In genomic region chr3:194075802-194076460, GRCh38 we compare ENCODE assay signal across 13 cellular contexts.
DNase-seq lines count a peak whose midpoint lies in the region; ATAC-seq and TF ChIP-seq lines count a peak whose summit lies in the region.
"Had no signal": no experiment of that assay in that cellular context is flagged by ENCODE, and none has a peak within 500 bp of the region (broad histone marks: within the 10 kb centered on the region; RNA-seq: fewer than 3 reads in every experiment).

No MANE protein-coding gene starts in this region.

- CTCF ChIA-PET in PC-9 (lab: Charles Lee) = interaction anchor here (0.6 to 1.5 kb wide), 4 partner anchors 13 to 195 kb away, joined by 3 to 7 read pairs (median 3); no protein-coding TSS in a partner anchor

- intact Hi-C loops in PC-9 (cut with micrococcal nuclease; ENCODE audit: unreplicated experiment) (no loop called here), adrenal gland (cut with DNase I) (no loop called here)

- peak overlapping the region; percentile 32 for H3K4me2 ChIP-seq in PC-9
- H3K4me2 ChIP-seq: BLaER1 treated with 17β-estradiol and CSF1 and Interleukin-3, amounts not matched to agents 10 nM and 100 nM had no signal

- H4K20me1 ChIP-seq in PC-9 (ENCODE audit: insufficient read depth) = no peaks in the 10 kb centered on the region
- H4K20me1 ChIP-seq: BLaER1 treated with 17β-estradiol and CSF1 and Interleukin-3, amounts not matched to agents 10 nM and 100 nM had no signal

- no peaks in the 10 kb centered on the region for H3K36me3 ChIP-seq in PC-9 (ENCODE audit: low read depth)
- H3K36me3 ChIP-seq in adrenal gland (replicated peaks in 1 of 2) = no peaks in the 10 kb centered on the region
- H3K36me3 ChIP-seq: BLaER1 treated with 17β-estradiol and CSF1 and Interleukin-3, amounts not matched to agents 10 nM and 100 nM had no signal

- 85 to 92% (median 90%) methylated on average over 6 of the region's 6 CpGs for WGBS in adrenal gland, 4 donors

- H3K27ac ChIP-seq in PC-9 (peak overlapping the region; percentile 1; the same call in 1 of the 2 replicates), adrenal gland (no peak overlapping the region)
- H3K27ac ChIP-seq: BLaER1 treated with 17β-estradiol and CSF1 and Interleukin-3, amounts not matched to agents 10 nM and 100 nM had no signal

- no peaks in the 10 kb centered on the region for H3K79me2 ChIP-seq in PC-9 (ENCODE audit: low read depth)

- ATAC-seq in stimulated activated naive B cell treated with anti-CD40 and anti-IgM and Interleukin-4, amounts not matched to agents 10 μg/mL and 1 μg/mL and 100 μg/mL, for 72 hours (replicated peaks) = no peak
- no peak for ATAC-seq in GM19324 (IDR thresholded peaks at IDR 0.05; ENCODE audit: low FRiP score, unreplicated experiment)
- ATAC-seq: activated naive CD4-positive, alpha-beta T cell treated with anti-CD3 and anti-CD28 coated beads, Interleukin-2, amount 50 U/mL, for 72 hours; stimulated activated naive CD8-positive, alpha-beta T cell treated with anti-CD3 and anti-CD28 coated beads, Interleukin-15, amount 100 ng/mL, for 72 hours had no signal

- POLR2A ChIA-PET in PC-9 (lab: Charles Lee; ENCODE audit: unreplicated experiment) = interaction anchor here (0.9 kb wide), 1 partner anchor 73 kb away, joined by 10 read pairs; no protein-coding TSS in a partner anchor

- TF ChIP-seq CTCF in PC-9 (conservative IDR thresholded peaks at IDR 0.05) = no peak; the same call in 1 of the 2 replicates
- no peak for TF ChIP-seq CTCF in adrenal gland (IDR thresholded peaks at IDR 0.05)

- H3K4me3 ChIP-seq in PC-9 (no peak overlapping the region), adrenal gland (no peak overlapping the region)
- H3K4me3 ChIP-seq: BLaER1 treated with 17β-estradiol and CSF1 and Interleukin-3, amounts not matched to agents 10 nM and 100 nM had no signal

- H3K27me3 Mint-ChIP-seq in immature natural killer cell (ENCODE audit: low read depth in 3 of 3) = peaks cover 6 to 14% (median 12%) of the 10 kb centered on the region in 3 donors
- peaks cover 6 to 28% of the 10 kb centered on the region in 2 donors for H3K27me3 Mint-ChIP-seq in stimulated activated naive B cell treated with anti-CD40 and anti-IgM and Interleukin-4, amounts not matched to agents 10 μg/mL and 1 μg/mL and 100 μg/mL, for 72 hours

- DNase-seq in LHCN-M2 (ENCODE audit: low read depth) = peak; percentile 54
- DNase-seq in PC-9 = peak; percentile 68 to 82
- DNase-seq in immature natural killer cell = peak in 2 of 3 donors; percentile 18 to 27
- DNase-seq in stimulated activated naive B cell treated with anti-CD40 and anti-IgM and Interleukin-4, amounts not matched to agents 10 μg/mL and 1 μg/mL and 100 μg/mL, for 72 hours = no peak
- DNase-seq in adrenal gland = no peak
- DNase-seq in epidermal melanocyte (ENCODE audit: insufficient read length, low spot score) = no peak
- DNase-seq: GOT3; NCI-H1694; NCI-H510A treated with DMSO at 0.1 percent for 48 hours; stimulated activated naive CD8-positive, alpha-beta T cell treated with anti-CD3 and anti-CD28 coated beads, Interleukin-15, amount 100 ng/mL, for 72 hours had no signal

- peaks cover 0 to 3% (median 0%) of the 10 kb centered on the region in 3 donors for H3K36me3 Mint-ChIP-seq in immature natural killer cell
- H3K36me3 Mint-ChIP-seq in stimulated activated naive B cell treated with anti-CD40 and anti-IgM and Interleukin-4, amounts not matched to agents 10 μg/mL and 1 μg/mL and 100 μg/mL, for 72 hours = no peaks in the 10 kb centered on the region
- H3K36me3 Mint-ChIP-seq: activated naive CD4-positive, alpha-beta T cell treated with anti-CD3 and anti-CD28 coated beads, Interleukin-2, amount 50 U/mL, for 72 hours had no signal

- no peak overlapping the region for H3K4me3 Mint-ChIP-seq in immature natural killer cell
- H3K4me3 Mint-ChIP-seq in stimulated activated naive B cell treated with anti-CD40 and anti-IgM and Interleukin-4, amounts not matched to agents 10 μg/mL and 1 μg/mL and 100 μg/mL, for 72 hours = no peak overlapping the region
- H3K4me3 Mint-ChIP-seq: stimulated activated naive CD8-positive, alpha-beta T cell treated with anti-CD3 and anti-CD28 coated beads, Interleukin-15, amount 100 ng/mL, for 72 hours had no signal

- H3K4me1 ChIP-seq in PC-9 (replicated peaks; ENCODE audit: insufficient read depth) (peaks cover 43% of the 10 kb centered on the region), adrenal gland (replicated peaks in 1 of 2) (peaks cover 4 to 10% of the 10 kb centered on the region in 2 donors)

- no peak overlapping the region for H3K27ac Mint-ChIP-seq in immature natural killer cell
- peak overlapping the region; percentile 70 for H3K27ac Mint-ChIP-seq in stimulated activated naive B cell treated with anti-CD40 and anti-IgM and Interleukin-4, amounts not matched to agents 10 μg/mL and 1 μg/mL and 100 μg/mL, for 72 hours
- H3K27ac Mint-ChIP-seq: activated naive CD4-positive, alpha-beta T cell treated with anti-CD3 and anti-CD28 coated beads, Interleukin-2, amount 50 U/mL, for 72 hours; stimulated activated naive CD8-positive, alpha-beta T cell treated with anti-CD3 and anti-CD28 coated beads, Interleukin-15, amount 100 ng/mL, for 72 hours had no signal

- no peaks in the 10 kb centered on the region for H3K9me2 ChIP-seq in PC-9 (ENCODE audit: insufficient read depth)

- H3K27me3 ChIP-seq in PC-9 (ENCODE audit: insufficient read depth, low read depth) (no peaks in the 10 kb centered on the region), adrenal gland (no peaks in the 10 kb centered on the region)

- H3K4me1 Mint-ChIP-seq in immature natural killer cell = peaks cover 0 to 6% of the 10 kb centered on the region in 2 donors
- H3K4me1 Mint-ChIP-seq in stimulated activated naive B cell treated with anti-CD40 and anti-IgM and Interleukin-4, amounts not matched to agents 10 μg/mL and 1 μg/mL and 100 μg/mL, for 72 hours = peaks cover 36 to 54% of the 10 kb centered on the region in 2 donors

- no TSS peak for BruUV-seq in PC-9 (replicated peaks; lab: Mats Ljungman, UMichigan)

- H3F3A ChIP-seq in PC-9 (ENCODE audit: insufficient read depth, low read depth) = peaks cover 31% of the 10 kb centered on the region; the same call in 1 of the 2 replicates

- no peak overlapping the region for H2AFZ ChIP-seq in PC-9

- peaks cover 0 to 2% (median 0%) of the 10 kb centered on the region in 6 donors for H3K9me3 Mint-ChIP-seq in immature natural killer cell
- H3K9me3 Mint-ChIP-seq in stimulated activated naive B cell treated with anti-CD40 and anti-IgM and Interleukin-4, amounts not matched to agents 10 μg/mL and 1 μg/mL and 100 μg/mL, for 72 hours = no peaks in the 10 kb centered on the region
- H3K9me3 Mint-ChIP-seq: activated naive CD4-positive, alpha-beta T cell treated with anti-CD3 and anti-CD28 coated beads, Interleukin-2, amount 50 U/mL, for 72 hours; stimulated activated naive CD8-positive, alpha-beta T cell treated with anti-CD3 and anti-CD28 coated beads, Interleukin-15, amount 100 ng/mL, for 72 hours had no signal

- no peak for TF ChIP-seq POLR2A in adrenal gland (IDR thresholded peaks at IDR 0.05)

- H3K9me3 ChIP-seq in PC-9 (ENCODE audit: insufficient read depth, low read depth) (no peaks in the 10 kb centered on the region), adrenal gland (replicated peaks in 1 of 3) (no peaks in the 10 kb centered on the region)
- H3K9me3 ChIP-seq: BLaER1 treated with 17β-estradiol and CSF1 and Interleukin-3, amounts not matched to agents 10 nM and 100 nM had no signal

Comparison
In these comparisons a context has a peak if more than half of its experiments do, and no peak if none do; other contexts are left out.
1. DNase-seq: peak in LHCN-M2 (single experiment), PC-9 (2 of 2) and immature natural killer cell (2 of 3); none in stimulated activated naive B cell treated with anti-CD40 and anti-IgM and Interleukin-4, amounts not matched to agents 10 μg/mL and 1 μg/mL and 100 μg/mL, for 72 hours (single experiment), adrenal gland (0 of 7) and epidermal melanocyte (single experiment).